ENCODE assay signal across 3 cellular contexts in genomic region chr2:87883641-87884040, GRCh38. TPM values are rescaled to one million over a fixed set of nuclear protein-coding genes. Genes with fewer than 3 reads are reported as not detected.
"Had no signal": no experiment of that assay in that cellular context is flagged by ENCODE, and none has a peak within 500 bp of the region (broad histone marks: within the 10 kb centered on the region; RNA-seq: fewer than 3 reads in every experiment).

No MANE protein-coding gene starts in this region.

RNA-seq across cellular contexts. Expression of gene RGPD2, which starts 58.0 kb away (rescaled TPM):
- total RNA-seq: M059J, MCF 10A, NCI-H460 had no signal
